Comparison of ENCODE assay signal across 18 cellular contexts in the genomic region with DNA sequence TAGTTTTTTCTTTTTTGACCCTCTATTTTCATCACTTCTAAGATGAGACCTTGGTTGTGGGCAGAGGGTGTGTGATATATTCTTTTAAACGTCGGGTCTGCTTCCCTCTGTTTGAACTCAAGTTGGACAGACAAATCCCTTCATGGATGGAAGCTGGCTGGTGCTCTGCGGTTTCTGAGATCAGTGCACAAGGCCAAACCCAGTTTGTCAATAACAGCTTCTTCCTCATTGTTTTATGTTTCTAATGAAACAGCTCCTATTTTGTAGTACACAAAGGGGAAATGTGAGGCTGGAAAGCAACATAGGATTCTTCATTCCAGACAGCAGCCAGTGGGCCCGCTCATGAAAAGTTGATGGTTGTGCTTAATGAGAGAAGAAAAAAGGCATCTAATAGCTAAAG.
DNase-seq lines count a peak whose midpoint lies in the region; ATAC-seq and TF ChIP-seq lines count a peak whose summit lies in the region.
"Had no signal": no experiment of that assay in that cellular context is flagged by ENCODE, and none has a peak within 500 bp of the region (broad histone marks: within the 10 kb centered on the region; RNA-seq: fewer than 3 reads in every experiment).

No MANE protein-coding gene starts in this region.

- H4K8ac ChIP-seq in mesendoderm (ENCODE audit: low read depth, low read length): no peak overlapping the region

- no peak overlapping the region for H3K9ac ChIP-seq in mesendoderm (ENCODE audit: low read length)

- H2BK5ac ChIP-seq in mesendoderm (ENCODE audit: low read length): no peak overlapping the region

- no peak overlapping the region for H2BK120ac ChIP-seq in mesendoderm (ENCODE audit: low read depth, low read length)

- no peak overlapping the region for H3K23ac ChIP-seq in mesendoderm (ENCODE audit: low read length)

- no peak overlapping the region for H3K4me3 ChIP-seq in SJCRH30
- H3K4me3 ChIP-seq in uterus: no peak overlapping the region
- no peak overlapping the region for H3K4me3 ChIP-seq in mesendoderm (ENCODE audit: low read length)
- H3K4me3 ChIP-seq: skin epidermis had no signal

- WGBS in mesendoderm (ENCODE audit: extremely low coverage, insufficient coverage, low lambda C conversion rate): no CpG with 5 or more reads among the region's 4 CpGs

- no peak overlapping the region for H3K4me3 Mint-ChIP-seq in activated CD4-positive, alpha-beta T cell treated with anti-CD3 and anti-CD28 coated beads, Interleukin-2, amount 10 ng/mL, durations not matched to agents 24 days and 14 days
- H3K4me3 Mint-ChIP-seq: activated naive CD8-positive, alpha-beta T cell treated with anti-CD3 and anti-CD28 coated beads, Interleukin-2, amount 10 ng/mL, durations not matched to agents 7 days and 5 days; mesothelial cell of epicardium; T-helper 2 cell treated with Interferon-gamma antibody and Interleukin-4, amounts not matched to agents 5 μg/mL and 100 μg/mL, for 36 hours had no signal

- peak overlapping the region; percentile 1 for H3K27ac Mint-ChIP-seq in activated CD4-positive, alpha-beta T cell treated with anti-CD3 and anti-CD28 coated beads, Interleukin-2, amount 10 ng/mL, durations not matched to agents 24 days and 14 days
- H3K27ac Mint-ChIP-seq: mesothelial cell of epicardium; T-helper 2 cell treated with Interferon-gamma antibody and Interleukin-4, amounts not matched to agents 5 μg/mL and 100 μg/mL, for 36 hours had no signal

- intact Hi-C loops in activated CD4-positive, alpha-beta T cell treated with anti-CD3 and anti-CD28 coated beads, Interleukin-2, amount 10 ng/mL, durations not matched to agents 24 days and 14 days (cut with micrococcal nuclease): no loop called here
- intact Hi-C loops in left colon (cut with DNase I, micrococcal nuclease) (no loop called here), uterus (cut with DNase I; ENCODE audit: low total_unique reads) (no loop called here)

- no peak overlapping the region for H3K4ac ChIP-seq in mesendoderm (ENCODE audit: low read depth, low read length)

- peak overlapping the region; percentile 87 for H3K27ac ChIP-seq in SJCRH30
- H3K27ac ChIP-seq in uterus: peak overlapping the region; percentile 1 to 79
- H3K27ac ChIP-seq in mesendoderm (ENCODE audit: low read depth, low read length): no peak overlapping the region

- H3K27me3 Mint-ChIP-seq in activated CD4-positive, alpha-beta T cell treated with anti-CD3 and anti-CD28 coated beads, Interleukin-2, amount 10 ng/mL, durations not matched to agents 24 days and 14 days: no peaks in the 10 kb centered on the region
- H3K27me3 Mint-ChIP-seq: activated naive CD8-positive, alpha-beta T cell treated with anti-CD3 and anti-CD28 coated beads, Interleukin-2, amount 10 ng/mL, durations not matched to agents 7 days and 5 days had no signal

- peaks cover 71% of the 10 kb centered on the region for H3K4me1 ChIP-seq in SJCRH30
- no peaks in the 10 kb centered on the region for H3K4me1 ChIP-seq in uterus
- no peaks in the 10 kb centered on the region for H3K4me1 ChIP-seq in mesendoderm (ENCODE audit: control insufficient read depth, low read depth, low read length)

- no peaks in the 10 kb centered on the region for H3K36me3 ChIP-seq in SJCRH30
- no peaks in the 10 kb centered on the region for H3K36me3 ChIP-seq in uterus
- no peaks in the 10 kb centered on the region for H3K36me3 ChIP-seq in mesendoderm (ENCODE audit: control insufficient read depth, insufficient read depth, low read length)

- no peak overlapping the region for H3K4me2 ChIP-seq in mesendoderm (ENCODE audit: low read length)

- H3K27me3 ChIP-seq in SJCRH30: no peaks in the 10 kb centered on the region
- H3K27me3 ChIP-seq in uterus: no peaks in the 10 kb centered on the region
- H3K27me3 ChIP-seq in mesendoderm (ENCODE audit: insufficient read depth, low read length, poor library complexity): no peaks in the 10 kb centered on the region

- H3K9me3 ChIP-seq in SJCRH30 (replicated peaks): no peaks in the 10 kb centered on the region
- H3K9me3 ChIP-seq in uterus: no peaks in the 10 kb centered on the region

- peaks cover 8% of the 10 kb centered on the region for H3K9me3 Mint-ChIP-seq in activated CD4-positive, alpha-beta T cell treated with anti-CD3 and anti-CD28 coated beads, Interleukin-2, amount 10 ng/mL, durations not matched to agents 24 days and 14 days

- peaks cover 42% of the 10 kb centered on the region for H3K36me3 Mint-ChIP-seq in activated CD4-positive, alpha-beta T cell treated with anti-CD3 and anti-CD28 coated beads, Interleukin-2, amount 10 ng/mL, durations not matched to agents 24 days and 14 days (ENCODE audit: low read depth)

- H3K4me1 Mint-ChIP-seq in activated CD4-positive, alpha-beta T cell treated with anti-CD3 and anti-CD28 coated beads, Interleukin-2, amount 10 ng/mL, durations not matched to agents 24 days and 14 days: peaks cover 37% of the 10 kb centered on the region

- H3K79me2 ChIP-seq in mesendoderm (ENCODE audit: control insufficient read depth, insufficient read depth, low read length): no peaks in the 10 kb centered on the region

- no peak overlapping the region for H3K18ac ChIP-seq in mesendoderm (ENCODE audit: low read length)

- ATAC-seq in left colon: peak; percentile 83

- no peak for DNase-seq in activated CD4-positive, alpha-beta T cell treated with anti-CD3 and anti-CD28 coated beads, Interleukin-2, amount 10 ng/mL, durations not matched to agents 24 days and 14 days
- no peak for DNase-seq in activated CD4-positive, alpha-beta T cell treated with anti-CD3 and anti-CD28 coated beads, Interleukin-2, amount 50 U/mL, for 1 hour
- DNase-seq in SJCRH30: peak in 1 of 2 experiments; percentile 53
- DNase-seq in left colon: peak; percentile 41 to 60
- DNase-seq in uterus: no peak
- no peak for DNase-seq in A172 (ENCODE audit: low spot score)
- no peak for DNase-seq in mesendoderm
- no peak for DNase-seq in NCI-H1694 treated with DMSO at 0.1 percent for 48 hours (lab: John Stamatoyannopoulos, UW)
- DNase-seq: activated CD4-positive, alpha-beta T cell treated with anti-CD3 and anti-CD28 coated beads for 4 hours; activated naive CD8-positive, alpha-beta T cell treated with anti-CD3 and anti-CD28 coated beads, Interleukin-2, amount 10 ng/mL, durations not matched to agents 7 days and 5 days; central memory CD4-positive, alpha-beta T cell; kidney; NCI-H187 treated with DMSO at 0.1 percent for 48 hours; NCI-H69; stimulated activated naive CD4-positive, alpha-beta T cell treated with Interleukin-2 at 50 U/mL for 16 hours had no signal

- no peak overlapping the region for H4K5ac ChIP-seq in mesendoderm (ENCODE audit: low read length)

- H2AK5ac ChIP-seq in mesendoderm (ENCODE audit: low read length): no peak overlapping the region

- TF ChIP-seq CTCF in uterus (IDR thresholded peaks at IDR 0.05): no peak

- H3K56ac ChIP-seq in mesendoderm (ENCODE audit: low read length): no peak overlapping the region

- H2BK15ac ChIP-seq in mesendoderm (replicated peaks; ENCODE audit: low read depth): no peak overlapping the region

- no peak for TF ChIP-seq POLR2A in uterus (IDR thresholded peaks at IDR 0.05)

- no peaks in the 10 kb centered on the region for H3K79me1 ChIP-seq in mesendoderm (ENCODE audit: low read length)

Comparison
In these comparisons a context has a peak if more than half of its experiments do, and no peak if none do; other contexts are left out.
1. DNase-seq: peak in left colon (2 of 2); none in activated CD4-positive, alpha-beta T cell treated with anti-CD3 and anti-CD28 coated beads, Interleukin-2, amount 10 ng/mL, durations not matched to agents 24 days and 14 days (single experiment), activated CD4-positive, alpha-beta T cell treated with anti-CD3 and anti-CD28 coated beads, Interleukin-2, amount 50 U/mL, for 1 hour (single experiment), uterus (0 of 2), A172 (single experiment), mesendoderm (single experiment) and NCI-H1694 treated with DMSO at 0.1 percent for 48 hours (single experiment).